ENCODE assay signal across 19 cellular contexts in genomic region chr3:171792549-171792948, GRCh38. TPM values are rescaled to one million over a fixed set of nuclear protein-coding genes. Genes with fewer than 3 reads are reported as not detected.
DNase-seq lines count a peak whose midpoint lies in the region; ATAC-seq and TF ChIP-seq lines count a peak whose summit lies in the region.
"Had no signal": no experiment of that assay in that cellular context is flagged by ENCODE, and none has a peak within 500 bp of the region (broad histone marks: within the 10 kb centered on the region; RNA-seq: fewer than 3 reads in every experiment).

No MANE protein-coding gene starts in this region.

- peaks cover 19% of the 10 kb centered on the region for H3K4me1 Mint-ChIP-seq in GM23338
- H3K4me1 Mint-ChIP-seq: naive B cell had no signal

- H3K36me3 ChIP-seq in GM23338 (ENCODE audit: insufficient read depth) (no peaks in the 10 kb centered on the region), brain microvascular endothelial cell (replicated peaks) (no peaks in the 10 kb centered on the region), smooth muscle cell (ENCODE audit: low read depth) (no peaks in the 10 kb centered on the region)

- no peak for DNase-seq in GM23338 (ENCODE audit: low spot score)
- no peak for DNase-seq in brain microvascular endothelial cell
- peak; percentile 34 for DNase-seq in fibroblast of villous mesenchyme (ENCODE audit: low read depth)
- no peak for DNase-seq in smooth muscle cell (lab: John Stamatoyannopoulos, UW; ENCODE audit: unreplicated experiment)
- DNase-seq in NCI-H526 (lab: John Stamatoyannopoulos, UW), result no peak
- no peak for DNase-seq in NOMO-1 treated with dmso at 0.1 percent for 144 hours (lab: John Stamatoyannopoulos, UW; ENCODE audit: unreplicated experiment)
- no peak for DNase-seq in LoVo (ENCODE audit: low spot score)
- DNase-seq in NCI-H2196 (lab: John Stamatoyannopoulos, UW; ENCODE audit: unreplicated experiment), result no peak
- DNase-seq: activated CD4-positive, alpha-beta T cell treated with anti-CD3 and anti-CD28 coated beads for 48 hours; activated naive CD4-positive, alpha-beta T cell treated with Interleukin-2 at 50 U/mL for 16 hours; Karpas-422; naive B cell; OCI-M1; psoas muscle had no signal

- H3K27ac ChIP-seq in GM23338 (ENCODE audit: low read depth), result no peak overlapping the region
- peak overlapping the region; percentile 84 for H3K27ac ChIP-seq in brain microvascular endothelial cell
- H3K27ac ChIP-seq in smooth muscle cell (ENCODE audit: low read depth), result peak overlapping the region; percentile 78
- H3K27ac ChIP-seq: HL-60, psoas muscle had no signal

- H3F3A ChIP-seq in GM23338 (replicated peaks; ENCODE audit: low read depth) (no peaks in the 10 kb centered on the region), smooth muscle cell (ENCODE audit: low read depth) (peaks cover 9% of the 10 kb centered on the region)

- H3K4me3 ChIP-seq in GM23338 (no peak overlapping the region), brain microvascular endothelial cell (ENCODE audit: low read depth, low read length) (no peak overlapping the region), fibroblast of villous mesenchyme (ENCODE audit: low read depth, low read length) (no peak overlapping the region), smooth muscle cell (no peak overlapping the region)
- H3K4me3 ChIP-seq: psoas muscle had no signal

- H2AFZ ChIP-seq in GM23338 (no peak overlapping the region; the same call in 1 of the 2 replicates), smooth muscle cell (ENCODE audit: low read depth) (no peak overlapping the region)

- no peak overlapping the region for H3K27ac Mint-ChIP-seq in GM23338
- H3K27ac Mint-ChIP-seq: stimulated activated naive CD8-positive, alpha-beta T cell treated with anti-CD3 and anti-CD28 coated beads, Interleukin-15, Interleukin-2, amounts not matched to agents 100 ng/mL and 50 ng/mL, for 24 hours had no signal

- no peak overlapping the region for H3K4me3 Mint-ChIP-seq in GM23338
- H3K4me3 Mint-ChIP-seq: naive B cell; stimulated activated naive CD8-positive, alpha-beta T cell treated with anti-CD3 and anti-CD28 coated beads, Interleukin-15, Interleukin-2, amounts not matched to agents 100 ng/mL and 50 ng/mL, for 24 hours had no signal

- TF ChIP-seq CTCF in GM23338 (conservative IDR thresholded peaks at IDR 0.05; ENCODE audit: low read depth in 2 of 2) (no peak), brain microvascular endothelial cell (IDR thresholded peaks at IDR 0.05; ENCODE audit: low read depth, low read length, missing control alignments) (no peak), fibroblast of villous mesenchyme (IDR thresholded peaks at IDR 0.05; ENCODE audit: insufficient read depth, low read depth, low read length) (no peak), smooth muscle cell (IDR thresholded peaks at IDR 0.05; ENCODE audit: borderline replicate concordance, insufficient read depth, poor library complexity, severe bottlenecking) (no peak)

- no peaks in the 10 kb centered on the region for H3K27me3 ChIP-seq in GM23338 (ENCODE audit: insufficient read depth)
- no peaks in the 10 kb centered on the region for H3K27me3 ChIP-seq in brain microvascular endothelial cell (replicated peaks)
- H3K27me3 ChIP-seq in smooth muscle cell (ENCODE audit: low read depth), result no peaks in the 10 kb centered on the region

- no peaks in the 10 kb centered on the region for H3K9me3 ChIP-seq in smooth muscle cell (replicated peaks; ENCODE audit: low read depth)
- H3K9me3 ChIP-seq: psoas muscle had no signal

- in situ Hi-C loops in brain microvascular endothelial cell (cut with HindIII; ENCODE audit: low pct_ligation_motif_present, low sequenced_read_pairs), result no loop called here

- 83% methylated on average over 2 of the region's 2 CpGs for WGBS in smooth muscle cell (ENCODE audit: low lambda C conversion rate)

- no peaks in the 10 kb centered on the region for H3K79me2 ChIP-seq in GM23338 (replicated peaks; ENCODE audit: insufficient read depth)
- peaks cover 76% of the 10 kb centered on the region for H3K79me2 ChIP-seq in smooth muscle cell (ENCODE audit: low read depth)

- peaks cover 14% of the 10 kb centered on the region for H3K4me1 ChIP-seq in GM23338 (ENCODE audit: insufficient read depth)
- peaks cover 15% of the 10 kb centered on the region for H3K4me1 ChIP-seq in smooth muscle cell (ENCODE audit: low read depth)
- H3K4me1 ChIP-seq: psoas muscle had no signal

- ATAC-seq in GM23338, result no peak
- ATAC-seq: psoas muscle had no signal

- H3K36me3 Mint-ChIP-seq in GM23338 (ENCODE audit: low read depth), result no peaks in the 10 kb centered on the region
- H3K36me3 Mint-ChIP-seq: naive B cell had no signal

- no peak overlapping the region for H3K9ac ChIP-seq in smooth muscle cell (ENCODE audit: low read depth)

- H3K9me2 ChIP-seq in GM23338 (ENCODE audit: insufficient read depth), result peaks cover 12% of the 10 kb centered on the region

- H3K4me2 ChIP-seq in GM23338 (0 out of 2 replicates have a peak overlapping the region, but pooled peaks have one; percentile 34), smooth muscle cell (peak overlapping the region; percentile 28)

- no peaks in the 10 kb centered on the region for H3K9me3 Mint-ChIP-seq in GM23338
- H3K9me3 Mint-ChIP-seq: naive B cell; stimulated activated naive CD8-positive, alpha-beta T cell treated with anti-CD3 and anti-CD28 coated beads, Interleukin-15, Interleukin-2, amounts not matched to agents 100 ng/mL and 50 ng/mL, for 24 hours had no signal

- H4K20me1 ChIP-seq in GM23338 (replicated peaks; ENCODE audit: insufficient read depth) (no peaks in the 10 kb centered on the region), smooth muscle cell (ENCODE audit: low read depth) (no peaks in the 10 kb centered on the region)

- H3K27me3 Mint-ChIP-seq in GM23338 (ENCODE audit: insufficient read depth, low read depth, poor library complexity), result peaks cover 4% of the 10 kb centered on the region
- H3K27me3 Mint-ChIP-seq: stimulated activated naive CD8-positive, alpha-beta T cell treated with anti-CD3 and anti-CD28 coated beads, Interleukin-15, Interleukin-2, amounts not matched to agents 100 ng/mL and 50 ng/mL, for 24 hours had no signal

TF ChIP-seq in GM23338, 12 proteins besides CTCF, POLR2A, EP300 and RAD21 (continues in another document):
- TF ChIP-seq CREB1 (CRISPR knock-in tag; IDR thresholded peaks at IDR 0.05; ENCODE audit: low read depth), result no peak

RNA-seq across cellular contexts. Expression of gene PLD1, which starts 17.7 kb away (rescaled TPM):
- total RNA-seq in GM23338 (2014; rRNA removed; shearing (Covaris generic)), result 2.2 and 6.7 TPM in 2 replicates
- polyA plus RNA-seq in GM23338 (2016; fragmentation: Nextera tagmentation; extraction: Ambion mirVana) (1.4 and 2.0 TPM in 2 replicates), smooth muscle cell (15.2 and 15.6 TPM in 2 replicates)
- total RNA-seq in fibroblast of villous mesenchyme (18.0 and 19.4 TPM in 2 replicates), smooth muscle cell (33.8 and 36.1 TPM in 2 replicates)
- total RNA-seq: G401 had no signal

RNA-seq across cellular contexts. Expression of gene TMEM212, which starts 50.6 kb away (rescaled TPM):
- not detected in 2 replicates for total RNA-seq in GM23338 (2014; rRNA removed; shearing (Covaris generic))
- polyA plus RNA-seq in GM23338 (2016; fragmentation: Nextera tagmentation; extraction: Ambion mirVana) (not detected in 2 replicates), smooth muscle cell (not detected in 2 replicates)
- total RNA-seq in fibroblast of villous mesenchyme (not detected in 2 replicates), smooth muscle cell (not detected in 2 replicates)
- total RNA-seq: G401, left lobe of liver, NCI-H460, psoas muscle had no signal
- polyA plus RNA-seq: psoas muscle had no signal
